In genomic region chr18:47930086-47930843, GRCh38 we compare ENCODE assay signal across 1 cellular context.
TF ChIP-seq lines count a peak whose summit lies in the region.

TSS of gene SMAD2 (minus strand) at chr18:47930659. CDS start at chr18:47896756, 33,903 bp downstream.

TF ChIP-seq in K562, 482 proteins besides CTCF, POLR2A, EP300 and RAD21 (continued from another document and continues in another):
- TF ChIP-seq, protein P1, sequence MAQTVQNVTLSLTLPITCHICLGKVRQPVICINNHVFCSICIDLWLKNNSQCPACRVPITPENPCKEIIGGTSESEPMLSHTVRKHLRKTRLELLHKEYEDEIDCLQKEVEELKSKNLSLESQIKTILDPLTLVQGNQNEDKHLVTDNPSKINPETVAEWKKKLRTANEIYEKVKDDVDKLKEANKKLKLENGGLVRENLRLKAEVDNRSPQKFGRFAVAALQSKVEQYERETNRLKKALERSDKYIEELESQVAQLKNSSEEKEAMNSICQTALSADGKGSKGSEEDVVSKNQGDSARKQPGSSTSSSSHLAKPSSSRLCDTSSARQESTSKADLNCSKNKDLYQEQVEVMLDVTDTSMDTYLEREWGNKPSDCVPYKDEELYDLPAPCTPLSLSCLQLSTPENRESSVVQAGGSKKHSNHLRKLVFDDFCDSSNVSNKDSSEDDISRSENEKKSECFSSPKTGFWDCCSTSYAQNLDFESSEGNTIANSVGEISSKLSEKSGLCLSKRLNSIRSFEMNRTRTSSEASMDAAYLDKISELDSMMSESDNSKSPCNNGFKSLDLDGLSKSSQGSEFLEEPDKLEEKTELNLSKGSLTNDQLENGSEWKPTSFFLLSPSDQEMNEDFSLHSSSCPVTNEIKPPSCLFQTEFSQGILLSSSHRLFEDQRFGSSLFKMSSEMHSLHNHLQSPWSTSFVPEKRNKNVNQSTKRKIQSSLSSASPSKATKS (CRISPR knock-in tag; IDR thresholded peaks at IDR 0.05) = no peak
- TF ChIP-seq HOXB6 (CRISPR knock-in tag; IDR thresholded peaks at IDR 0.05; ENCODE audit: borderline replicate concordance) (no peak), POLR2G (IDR thresholded peaks at IDR 0.05; ENCODE audit: low read depth, low read length) (peak; percentile 56), EP400 (IDR thresholded peaks at IDR 0.05) (peak; percentile 69; the same call in 1 of the 2 replicates), HNRNPUL1 (IDR thresholded peaks at IDR 0.05; ENCODE audit: low read length) (no peak), PHF21A (IDR thresholded peaks at IDR 0.05; ENCODE audit: borderline replicate concordance, low read depth) (peak; percentile 65), SIN3A (IDR thresholded peaks at IDR 0.05; ENCODE audit: borderline replicate concordance in 2 of 2, control insufficient read depth in 1 of 2, low read depth in 2 of 2, low read length in 2 of 2) (peak in 1 of 2 experiments; percentile 16; a peak in 2 of 4 replicates), KLF13 (tag; IDR thresholded peaks at IDR 0.05; ENCODE audit: borderline replicate concordance, low read depth) (no peak), POLR2B (IDR thresholded peaks at IDR 0.05; ENCODE audit: low read depth, partially characterized antibody) (no peak), E2F5 (CRISPR knock-in tag; IDR thresholded peaks at IDR 0.05) (no peak), JUND (IDR thresholded peaks at IDR 0.05; ENCODE audit: borderline replicate concordance, low read depth, low read length) (no peak), JUND (tag; IDR thresholded peaks at IDR 0.05; ENCODE audit: borderline replicate concordance, low read depth, low read length) (no peak), HDAC1 (IDR thresholded peaks at IDR 0.05) (peak in 1 of 2 experiments; percentile 77; a peak in 2 of 4 replicates), ZNF3 (CRISPR knock-in tag; IDR thresholded peaks at IDR 0.05) (no peak), PYGO2 (tag; IDR thresholded peaks at IDR 0.05) (no peak), HES1 (IDR thresholded peaks at IDR 0.05; ENCODE audit: low read depth) (no peak), RBBP5 (IDR thresholded peaks at IDR 0.05; ENCODE audit: borderline replicate concordance, insufficient read depth, low read length, poor library complexity, severe bottlenecking) (peak; percentile 15), MCM5 (IDR thresholded peaks at IDR 0.05; ENCODE audit: low read depth) (no peak), TAF1 (IDR thresholded peaks at IDR 0.05; ENCODE audit: control insufficient read depth, extremely low read depth, insufficient read depth, low read length, severe bottlenecking) (peak; percentile 20), BDP1 (IDR thresholded peaks at IDR 0.05; ENCODE audit: insufficient read depth, insufficient read length) (no peak), HNRNPK (IDR thresholded peaks at IDR 0.05; ENCODE audit: low read depth, low read length, poor library complexity, severe bottlenecking) (peak; percentile 99), KAT7 (CRISPR knock-in tag; IDR thresholded peaks at IDR 0.05; ENCODE audit: borderline replicate concordance) (0 out of 2 replicates have a peak, but pooled peaks have one; percentile 17), FOXA3 (CRISPR knock-in tag; conservative IDR thresholded peaks at IDR 0.05 in 1 of 2, IDR thresholded peaks at IDR 0.05 in 1 of 2) (no peak), TOE1 (IDR thresholded peaks at IDR 0.05; ENCODE audit: borderline replicate concordance) (no peak), TOE1 (CRISPR knock-in tag; IDR thresholded peaks at IDR 0.05; ENCODE audit: borderline replicate concordance, low read depth) (no peak), MBD2 (IDR thresholded peaks at IDR 0.05; ENCODE audit: borderline replicate concordance, low read depth) (0 out of 2 replicates have a peak, but pooled peaks have one; percentile 5), GATAD2B (IDR thresholded peaks at IDR 0.05; ENCODE audit: borderline replicate concordance) (0 out of 2 replicates have a peak, but pooled peaks have one; percentile 41), MNT (conservative IDR thresholded peaks at IDR 0.05) (peak; percentile 74 to 90), IRF9 (tag; IDR thresholded peaks at IDR 0.05) (no peak), ZFX (CRISPR knock-in tag; IDR thresholded peaks at IDR 0.05) (peak; percentile 82), PHF8 (IDR thresholded peaks at IDR 0.05; ENCODE audit: borderline replicate concordance, low read length) (0 out of 2 replicates have a peak, but pooled peaks have one; percentile 35)
- TF ChIP-seq, protein P2, sequence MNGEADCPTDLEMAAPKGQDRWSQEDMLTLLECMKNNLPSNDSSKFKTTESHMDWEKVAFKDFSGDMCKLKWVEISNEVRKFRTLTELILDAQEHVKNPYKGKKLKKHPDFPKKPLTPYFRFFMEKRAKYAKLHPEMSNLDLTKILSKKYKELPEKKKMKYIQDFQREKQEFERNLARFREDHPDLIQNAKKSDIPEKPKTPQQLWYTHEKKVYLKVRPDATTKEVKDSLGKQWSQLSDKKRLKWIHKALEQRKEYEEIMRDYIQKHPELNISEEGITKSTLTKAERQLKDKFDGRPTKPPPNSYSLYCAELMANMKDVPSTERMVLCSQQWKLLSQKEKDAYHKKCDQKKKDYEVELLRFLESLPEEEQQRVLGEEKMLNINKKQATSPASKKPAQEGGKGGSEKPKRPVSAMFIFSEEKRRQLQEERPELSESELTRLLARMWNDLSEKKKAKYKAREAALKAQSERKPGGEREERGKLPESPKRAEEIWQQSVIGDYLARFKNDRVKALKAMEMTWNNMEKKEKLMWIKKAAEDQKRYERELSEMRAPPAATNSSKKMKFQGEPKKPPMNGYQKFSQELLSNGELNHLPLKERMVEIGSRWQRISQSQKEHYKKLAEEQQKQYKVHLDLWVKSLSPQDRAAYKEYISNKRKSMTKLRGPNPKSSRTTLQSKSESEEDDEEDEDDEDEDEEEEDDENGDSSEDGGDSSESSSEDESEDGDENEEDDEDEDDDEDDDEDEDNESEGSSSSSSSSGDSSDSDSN (IDR thresholded peaks at IDR 0.05; ENCODE audit: borderline replicate concordance in 1 of 2, low read depth in 2 of 2, low read length in 2 of 2) = peak in 1 of 2 experiments; percentile 47; a peak in 1 of 4 replicates
- TF ChIP-seq, protein P3, sequence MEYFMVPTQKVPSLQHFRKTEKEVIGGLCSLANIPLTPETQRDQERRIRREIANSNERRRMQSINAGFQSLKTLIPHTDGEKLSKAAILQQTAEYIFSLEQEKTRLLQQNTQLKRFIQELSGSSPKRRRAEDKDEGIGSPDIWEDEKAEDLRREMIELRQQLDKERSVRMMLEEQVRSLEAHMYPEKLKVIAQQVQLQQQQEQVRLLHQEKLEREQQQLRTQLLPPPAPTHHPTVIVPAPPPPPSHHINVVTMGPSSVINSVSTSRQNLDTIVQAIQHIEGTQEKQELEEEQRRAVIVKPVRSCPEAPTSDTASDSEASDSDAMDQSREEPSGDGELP (CRISPR knock-in tag; IDR thresholded peaks at IDR 0.05; ENCODE audit: borderline replicate concordance) = peak; percentile 40; the same call in 1 of the 2 replicates
- TF ChIP-seq, protein P4, sequence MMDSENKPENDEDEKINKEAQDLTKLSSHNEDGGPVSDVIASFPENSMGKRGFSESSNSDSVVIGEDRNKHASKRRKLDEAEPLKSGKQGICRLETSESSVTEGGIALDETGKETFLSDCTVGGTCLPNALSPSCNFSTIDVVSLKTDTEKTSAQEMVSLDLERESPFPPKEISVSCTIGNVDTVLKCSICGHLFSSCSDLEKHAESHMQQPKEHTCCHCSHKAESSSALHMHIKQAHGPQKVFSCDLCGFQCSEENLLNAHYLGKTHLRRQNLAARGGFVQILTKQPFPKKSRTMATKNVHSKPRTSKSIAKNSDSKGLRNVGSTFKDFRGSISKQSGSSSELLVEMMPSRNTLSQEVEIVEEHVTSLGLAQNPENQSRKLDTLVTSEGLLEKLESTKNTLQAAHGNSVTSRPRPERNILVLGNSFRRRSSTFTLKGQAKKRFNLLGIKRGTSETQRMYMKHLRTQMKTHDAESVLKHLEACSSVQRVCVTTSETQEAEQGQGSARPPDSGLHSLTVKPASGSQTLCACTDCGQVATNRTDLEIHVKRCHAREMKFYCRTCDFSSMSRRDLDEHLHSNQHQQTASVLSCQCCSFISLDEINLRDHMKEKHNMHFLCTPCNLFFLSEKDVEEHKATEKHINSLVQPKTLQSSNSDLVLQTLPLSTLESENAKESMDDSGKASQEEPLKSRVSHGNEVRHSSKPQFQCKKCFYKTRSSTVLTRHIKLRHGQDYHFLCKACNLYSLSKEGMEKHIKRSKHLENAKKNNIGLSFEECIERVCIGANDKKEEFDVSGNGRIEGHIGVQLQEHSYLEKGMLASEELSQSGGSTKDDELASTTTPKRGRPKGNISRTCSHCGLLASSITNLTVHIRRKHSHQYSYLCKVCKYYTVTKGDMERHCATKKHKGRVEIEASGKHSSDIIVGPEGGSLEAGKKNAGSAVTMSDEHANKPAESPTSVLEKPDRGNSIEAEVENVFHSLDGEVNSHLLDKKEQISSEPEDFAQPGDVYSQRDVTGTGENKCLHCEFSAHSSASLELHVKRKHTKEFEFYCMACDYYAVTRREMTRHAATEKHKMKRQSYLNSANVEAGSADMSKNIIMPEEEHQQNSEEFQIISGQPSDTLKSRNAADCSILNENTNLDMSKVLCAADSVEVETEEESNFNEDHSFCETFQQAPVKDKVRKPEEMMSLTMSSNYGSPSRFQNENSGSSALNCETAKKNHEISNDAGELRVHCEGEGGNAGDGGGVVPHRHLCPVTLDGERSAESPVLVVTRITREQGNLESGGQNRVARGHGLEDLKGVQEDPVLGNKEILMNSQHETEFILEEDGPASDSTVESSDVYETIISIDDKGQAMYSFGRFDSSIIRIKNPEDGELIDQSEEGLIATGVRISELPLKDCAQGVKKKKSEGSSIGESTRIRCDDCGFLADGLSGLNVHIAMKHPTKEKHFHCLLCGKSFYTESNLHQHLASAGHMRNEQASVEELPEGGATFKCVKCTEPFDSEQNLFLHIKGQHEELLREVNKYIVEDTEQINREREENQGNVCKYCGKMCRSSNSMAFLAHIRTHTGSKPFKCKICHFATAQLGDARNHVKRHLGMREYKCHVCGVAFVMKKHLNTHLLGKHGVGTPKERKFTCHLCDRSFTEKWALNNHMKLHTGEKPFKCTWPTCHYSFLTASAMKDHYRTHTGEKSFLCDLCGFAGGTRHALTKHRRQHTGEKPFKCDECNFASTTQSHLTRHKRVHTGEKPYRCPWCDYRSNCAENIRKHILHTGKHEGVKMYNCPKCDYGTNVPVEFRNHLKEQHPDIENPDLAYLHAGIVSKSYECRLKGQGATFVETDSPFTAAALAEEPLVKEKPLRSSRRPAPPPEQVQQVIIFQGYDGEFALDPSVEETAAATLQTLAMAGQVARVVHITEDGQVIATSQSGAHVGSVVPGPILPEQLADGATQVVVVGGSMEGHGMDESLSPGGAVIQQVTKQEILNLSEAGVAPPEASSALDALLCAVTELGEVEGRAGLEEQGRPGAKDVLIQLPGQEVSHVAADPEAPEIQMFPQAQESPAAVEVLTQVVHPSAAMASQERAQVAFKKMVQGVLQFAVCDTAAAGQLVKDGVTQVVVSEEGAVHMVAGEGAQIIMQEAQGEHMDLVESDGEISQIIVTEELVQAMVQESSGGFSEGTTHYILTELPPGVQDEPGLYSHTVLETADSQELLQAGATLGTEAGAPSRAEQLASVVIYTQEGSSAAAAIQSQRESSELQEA (IDR thresholded peaks at IDR 0.05; ENCODE audit: low read depth) = peak; percentile 77
